Comparison of ENCODE assay signal across 23 cellular contexts in genomic region chr20:62292115-62292514, GRCh38. TPM values are rescaled to one million over a fixed set of nuclear protein-coding genes. Genes with fewer than 3 reads are reported as not detected.
DNase-seq lines count a peak whose midpoint lies in the region; ATAC-seq and TF ChIP-seq lines count a peak whose summit lies in the region.
"Had no signal": no experiment of that assay in that cellular context is flagged by ENCODE, and none has a peak within 500 bp of the region (broad histone marks: within the 10 kb centered on the region; RNA-seq: fewer than 3 reads in every experiment).

No MANE protein-coding gene starts in this region.

- peaks cover 10% of the 10 kb centered on the region for H3K36me3 Mint-ChIP-seq in activated naive CD4-positive, alpha-beta T cell treated with anti-CD3 and anti-CD28 coated beads, Interleukin-2, amount 50 U/mL, for 24 hours
- peaks cover 2% of the 10 kb centered on the region for H3K36me3 Mint-ChIP-seq in T-helper 17 cell (ENCODE audit: low read depth)
- H3K36me3 Mint-ChIP-seq in stimulated activated memory B cell treated with anti-CD40 and anti-IgM and Interleukin-4, amounts not matched to agents 10 μg/mL and 1 μg/mL and 100 μg/mL, for 72 hours = peaks cover 45% of the 10 kb centered on the region

- over 99% methylated on average over 11 of the region's 11 CpGs for WGBS in hepatocyte (ENCODE audit: low lambda C conversion rate, missing lambda C conversion rate)

- no peak overlapping the region for H3K27ac ChIP-seq in hepatocyte
- H3K27ac ChIP-seq: gastrocnemius medialis, SK-N-MC had no signal

- H3K9me3 ChIP-seq in T-helper 17 cell (ENCODE audit: control insufficient read depth, low read length, poor library complexity, severe bottlenecking) (no peaks in the 10 kb centered on the region), hepatocyte (ENCODE audit: low read depth) (no peaks in the 10 kb centered on the region), HAP-1 (no peaks in the 10 kb centered on the region)
- H3K9me3 ChIP-seq: gastrocnemius medialis had no signal

- ATAC-seq in T-helper 17 cell (peak; percentile 87), left colon (peak; percentile 56)
- ATAC-seq in stimulated activated memory B cell treated with anti-CD40 and anti-IgM and Interleukin-4, amounts not matched to agents 10 μg/mL and 1 μg/mL and 100 μg/mL, for 72 hours = peak; percentile 75
- ATAC-seq: gastrocnemius medialis, left lobe of liver had no signal

- H3K27ac Mint-ChIP-seq in activated naive CD4-positive, alpha-beta T cell treated with anti-CD3 and anti-CD28 coated beads, Interleukin-2, amount 50 U/mL, for 24 hours = peak overlapping the region; percentile 41
- peak overlapping the region; percentile 67 for H3K27ac Mint-ChIP-seq in T-helper 17 cell
- H3K27ac Mint-ChIP-seq in stimulated activated memory B cell treated with anti-CD40 and anti-IgM and Interleukin-4, amounts not matched to agents 10 μg/mL and 1 μg/mL and 100 μg/mL, for 72 hours = peak overlapping the region; percentile 77
- H3K27ac Mint-ChIP-seq: activated naive CD8-positive, alpha-beta T cell treated with anti-CD3 and anti-CD28 coated beads, Interleukin-2, amount 10 ng/mL, durations not matched to agents 7 days and 5 days; HFFc6; T-helper 1 cell treated with Interleukin-12 subunit alpha and Interleukin-12 subunit beta and Interleukin-4 antibody, amounts not matched to agents 30 μg/mL and 1 μg/mL, for 36 hours had no signal

- no peaks in the 10 kb centered on the region for H3K9me2 ChIP-seq in hepatocyte (replicated peaks; ENCODE audit: insufficient read depth)

- no peaks in the 10 kb centered on the region for H4K20me1 ChIP-seq in hepatocyte (ENCODE audit: insufficient read depth, poor library complexity, severe bottlenecking)

- TF ChIP-seq CTCF in hepatocyte (IDR thresholded peaks at IDR 0.05; ENCODE audit: poor library complexity) = no peak

- H3K4me1 ChIP-seq in hepatocyte (ENCODE audit: insufficient read depth) (no peaks in the 10 kb centered on the region), HAP-1 (no peaks in the 10 kb centered on the region)
- H3K4me1 ChIP-seq: gastrocnemius medialis had no signal

- no peaks in the 10 kb centered on the region for H3K79me2 ChIP-seq in hepatocyte

- no peak overlapping the region for H3K4me3 ChIP-seq in hepatocyte
- H3K4me3 ChIP-seq in HAP-1 = no peak overlapping the region
- H3K4me3 ChIP-seq: gastrocnemius medialis, SK-N-MC had no signal

- no peaks in the 10 kb centered on the region for H3K27me3 Mint-ChIP-seq in activated naive CD4-positive, alpha-beta T cell treated with anti-CD3 and anti-CD28 coated beads, Interleukin-2, amount 50 U/mL, for 24 hours
- H3K27me3 Mint-ChIP-seq in T-helper 17 cell = no peaks in the 10 kb centered on the region
- no peaks in the 10 kb centered on the region for H3K27me3 Mint-ChIP-seq in stimulated activated memory B cell treated with anti-CD40 and anti-IgM and Interleukin-4, amounts not matched to agents 10 μg/mL and 1 μg/mL and 100 μg/mL, for 72 hours
- H3K27me3 Mint-ChIP-seq: activated naive CD8-positive, alpha-beta T cell treated with anti-CD3 and anti-CD28 coated beads, Interleukin-2, amount 10 ng/mL, durations not matched to agents 7 days and 5 days had no signal

- in situ Hi-C loops in HAP-1 (cut with MboI; ENCODE audit: low sequenced_read_pairs) = no loop called here

- DNase-seq in activated naive CD4-positive, alpha-beta T cell treated with anti-CD3 and anti-CD28 coated beads, Interleukin-2, amount 50 U/mL, for 16 hours = no peak
- no peak for DNase-seq in T-helper 17 cell
- no peak for DNase-seq in left colon
- DNase-seq in hepatocyte (ENCODE audit: low spot score) = no peak
- no peak for DNase-seq in mucosa of gallbladder (ENCODE audit: low spot score)
- no peak for DNase-seq in HAP-1 (ENCODE audit: low spot score in 2 of 2)
- DNase-seq: activated naive CD8-positive, alpha-beta T cell treated with anti-CD3 and anti-CD28 coated beads, Interleukin-2, amount 10 ng/mL, durations not matched to agents 7 days and 5 days; dermis blood vessel endothelial cell; DMS79; gastrocnemius medialis; GDM1; HFFc6; Karpas-422; mesendoderm; NCI-H1436 treated with DMSO at 0.1 percent for 48 hours; NCI-H446; NCI-H82; trophoblast cell had no signal

- H2AFZ ChIP-seq in hepatocyte = no peak overlapping the region

- intact Hi-C loops in left colon (cut with DNase I, micrococcal nuclease) = no loop called here

- no peak overlapping the region for H3K4me2 ChIP-seq in hepatocyte

- H3K4me1 Mint-ChIP-seq in activated naive CD4-positive, alpha-beta T cell treated with anti-CD3 and anti-CD28 coated beads, Interleukin-2, amount 50 U/mL, for 24 hours = no peaks in the 10 kb centered on the region
- H3K4me1 Mint-ChIP-seq in T-helper 17 cell = peaks cover 11% of the 10 kb centered on the region
- peaks cover 22% of the 10 kb centered on the region for H3K4me1 Mint-ChIP-seq in stimulated activated memory B cell treated with anti-CD40 and anti-IgM and Interleukin-4, amounts not matched to agents 10 μg/mL and 1 μg/mL and 100 μg/mL, for 72 hours
- H3K4me1 Mint-ChIP-seq: activated naive CD8-positive, alpha-beta T cell treated with anti-CD3 and anti-CD28 coated beads, Interleukin-2, amount 10 ng/mL, durations not matched to agents 7 days and 5 days had no signal

- H3K27me3 ChIP-seq in hepatocyte (no peaks in the 10 kb centered on the region), HAP-1 (ENCODE audit: low read depth) (no peaks in the 10 kb centered on the region)
- H3K27me3 ChIP-seq: gastrocnemius medialis had no signal

- H3K36me3 ChIP-seq in hepatocyte (replicated peaks; ENCODE audit: insufficient read depth, low read depth) (no peaks in the 10 kb centered on the region), HAP-1 (replicated peaks) (peaks cover 15% of the 10 kb centered on the region)

- H3K4me3 Mint-ChIP-seq in activated naive CD4-positive, alpha-beta T cell treated with anti-CD3 and anti-CD28 coated beads, Interleukin-2, amount 50 U/mL, for 24 hours = no peak overlapping the region
- peak overlapping the region; percentile 66 for H3K4me3 Mint-ChIP-seq in T-helper 17 cell
- H3K4me3 Mint-ChIP-seq in stimulated activated memory B cell treated with anti-CD40 and anti-IgM and Interleukin-4, amounts not matched to agents 10 μg/mL and 1 μg/mL and 100 μg/mL, for 72 hours = no peak overlapping the region
- H3K4me3 Mint-ChIP-seq: activated naive CD8-positive, alpha-beta T cell treated with anti-CD3 and anti-CD28 coated beads, Interleukin-2, amount 10 ng/mL, durations not matched to agents 7 days and 5 days; HFFc6; T-helper 1 cell treated with Interleukin-12 subunit alpha and Interleukin-12 subunit beta and Interleukin-4 antibody, amounts not matched to agents 30 μg/mL and 1 μg/mL, for 36 hours had no signal

- no peaks in the 10 kb centered on the region for H3K9me3 Mint-ChIP-seq in activated naive CD4-positive, alpha-beta T cell treated with anti-CD3 and anti-CD28 coated beads, Interleukin-2, amount 50 U/mL, for 24 hours
- H3K9me3 Mint-ChIP-seq in stimulated activated memory B cell treated with anti-CD40 and anti-IgM and Interleukin-4, amounts not matched to agents 10 μg/mL and 1 μg/mL and 100 μg/mL, for 72 hours = no peaks in the 10 kb centered on the region
- H3K9me3 Mint-ChIP-seq: activated naive CD8-positive, alpha-beta T cell treated with anti-CD3 and anti-CD28 coated beads, Interleukin-2, amount 10 ng/mL, durations not matched to agents 7 days and 5 days; HFFc6; T-helper 1 cell treated with Interleukin-12 subunit alpha and Interleukin-12 subunit beta and Interleukin-4 antibody, amounts not matched to agents 30 μg/mL and 1 μg/mL, for 36 hours had no signal

RNA-seq across cellular contexts. Expression of gene ADRM1, which starts 10.7 kb away (rescaled TPM):
- total RNA-seq in T-helper 17 cell (10 to 100 TPM; 47.3 to 54.2 TPM), left colon (10 to 100 TPM; 67.2 to 73.1 TPM), hepatocyte (103 and 116 TPM in 2 replicates), mucosa of gallbladder (78.8 TPM)
- polyA plus RNA-seq in hepatocyte = 143 and 144 TPM in 2 replicates

RNA-seq across cellular contexts. Expression of gene OSBPL2, which starts 53.8 kb away (rescaled TPM):
- total RNA-seq in T-helper 17 cell (10 to 100 TPM; 59.9 to 67.9 TPM), left colon (10 to 100 TPM; 91.6 to 99.5 TPM), hepatocyte (37.0 and 40.5 TPM in 2 replicates), mucosa of gallbladder (85.3 TPM)
- 39.6 and 45.9 TPM in 2 replicates for polyA plus RNA-seq in hepatocyte
